Comparison of ENCODE assay signal across 8 cellular contexts in genomic region chr17:39401412-39402278, GRCh38. TPM values are rescaled to one million over a fixed set of nuclear protein-coding genes. Genes with fewer than 3 reads are reported as not detected.
DNase-seq lines count a peak whose midpoint lies in the region; ATAC-seq and TF ChIP-seq lines count a peak whose summit lies in the region.

A gene with protein sequence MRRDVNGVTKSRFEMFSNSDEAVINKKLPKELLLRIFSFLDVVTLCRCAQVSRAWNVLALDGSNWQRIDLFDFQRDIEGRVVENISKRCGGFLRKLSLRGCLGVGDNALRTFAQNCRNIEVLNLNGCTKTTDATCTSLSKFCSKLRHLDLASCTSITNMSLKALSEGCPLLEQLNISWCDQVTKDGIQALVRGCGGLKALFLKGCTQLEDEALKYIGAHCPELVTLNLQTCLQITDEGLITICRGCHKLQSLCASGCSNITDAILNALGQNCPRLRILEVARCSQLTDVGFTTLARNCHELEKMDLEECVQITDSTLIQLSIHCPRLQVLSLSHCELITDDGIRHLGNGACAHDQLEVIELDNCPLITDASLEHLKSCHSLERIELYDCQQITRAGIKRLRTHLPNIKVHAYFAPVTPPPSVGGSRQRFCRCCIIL (minus strand): TSS chr17:39401626. CDS start chr17:39401402, 224 bp downstream.

- peak; percentile 96 for DNase-seq in BE2C
- peak; percentile 88 for DNase-seq in NCI-H748 (lab: John Stamatoyannopoulos, UW; ENCODE audit: unreplicated experiment)
- DNase-seq in activated CD4-positive, alpha-beta T cell treated with anti-CD3 and anti-CD28 coated beads, Interleukin-2, amount 50 U/mL, for 1 hour, result peak; percentile 95
- DNase-seq in dedifferentiated amniotic fluid mesenchymal stem cell (ENCODE audit: extremely low spot score), result peak; percentile 91
- peak; percentile 95 for DNase-seq in left lobe of liver (ENCODE audit: low spot score)
- peak; percentile 92 for DNase-seq in stimulated activated CD4-positive, alpha-beta T cell treated with anti-CD3 and anti-CD28 coated beads, Interleukin-1b, Interleukin-23, amount 100 ng/mL, for 48 hours

- no peaks in the 10 kb centered on the region; the same call in 1 of the 2 replicates for H3K4me1 ChIP-seq in BE2C

- peaks cover 9% of the 10 kb centered on the region for H3K36me3 ChIP-seq in BE2C

- no peak for TF ChIP-seq CTCF in BE2C (IDR thresholded peaks at IDR 0.05; ENCODE audit: low read depth, low read length)

- ATAC-seq in GM19324 (IDR thresholded peaks at IDR 0.05; ENCODE audit: low FRiP score, unreplicated experiment), result peak; percentile 77
- ATAC-seq in HG03469 (IDR thresholded peaks at IDR 0.05; ENCODE audit: unreplicated experiment), result peak; percentile 46
- peak; percentile 88 for ATAC-seq in left lobe of liver

- no peaks in the 10 kb centered on the region for H3K27me3 ChIP-seq in BE2C

- peak within 1 kb of the TSS; percentile 89 for H3K4me3 ChIP-seq in BE2C (ENCODE audit: low read depth, low read length)

- no peaks in the 10 kb centered on the region for H3K9me3 ChIP-seq in BE2C

RNA-seq across cellular contexts. Expression of the gene that starts here (rescaled TPM):
- polyA plus RNA-seq in BE2C (2012; ENCODE audit: insufficient read depth, insufficient read length, low read depth), result 3.0 TPM
- 9.0 TPM for total RNA-seq in left lobe of liver

Comparison
In these comparisons a context has a peak if more than half of its experiments do, and no peak if none do; other contexts are left out.
1. Peak in every context shown above with its lines: DNase-seq, ATAC-seq and H3K4me3 ChIP-seq.